ENCODE assay signal across 1 cellular context in the genomic region with DNA sequence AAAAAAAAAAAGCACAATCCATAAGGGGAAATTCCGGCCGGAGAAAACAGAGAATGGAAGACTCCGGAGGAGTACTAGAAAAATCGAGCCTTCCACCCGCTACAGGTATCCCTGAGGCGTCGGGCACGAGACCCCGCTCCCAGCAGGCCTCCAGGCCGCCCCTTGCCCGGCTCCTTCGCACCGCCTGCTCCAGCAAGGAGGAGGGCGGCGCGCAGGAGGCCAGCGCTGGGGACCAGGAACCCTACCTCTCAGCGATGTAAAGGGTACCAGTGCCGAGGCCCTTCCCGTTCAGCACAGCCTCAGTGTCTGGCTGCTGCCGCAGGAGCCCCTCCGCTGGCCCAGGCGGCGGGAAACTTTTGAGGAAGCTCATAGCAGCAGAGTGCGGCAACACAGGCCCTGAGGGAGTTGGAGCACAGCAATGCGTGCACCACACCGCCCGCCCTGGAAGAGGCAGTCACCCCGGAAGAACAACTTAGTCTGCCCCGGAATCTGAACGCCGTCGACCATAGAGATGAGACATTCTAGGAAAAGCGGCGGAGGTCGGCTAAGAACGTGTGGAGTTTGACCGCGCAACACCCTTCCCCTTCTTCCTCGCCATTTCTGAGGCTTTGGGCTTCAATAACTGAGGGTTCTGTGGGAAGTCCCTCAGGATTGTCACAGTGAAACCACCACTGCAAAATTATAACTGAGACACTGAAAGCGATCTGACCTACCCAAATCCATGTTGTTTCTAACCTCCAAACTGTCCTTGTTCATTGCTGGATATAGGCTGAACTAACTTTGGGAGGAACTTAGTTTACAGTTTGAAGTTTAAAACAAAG.
TF ChIP-seq lines count a peak whose summit lies in the region.

A gene with protein sequence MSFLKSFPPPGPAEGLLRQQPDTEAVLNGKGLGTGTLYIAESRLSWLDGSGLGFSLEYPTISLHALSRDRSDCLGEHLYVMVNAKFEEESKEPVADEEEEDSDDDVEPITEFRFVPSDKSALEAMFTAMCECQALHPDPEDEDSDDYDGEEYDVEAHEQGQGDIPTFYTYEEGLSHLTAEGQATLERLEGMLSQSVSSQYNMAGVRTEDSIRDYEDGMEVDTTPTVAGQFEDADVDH (minus strand): TSS at position 450 of the 821 bp plus-strand sequence. CDS start 80 bp downstream, at position 370.

TF ChIP-seq in WTC11, 78 proteins besides CTCF, POLR2A, EP300 and RAD21 (continued from another document):
- TF ChIP-seq GABPB1 (CRISPR knock-in tag; IDR thresholded peaks at IDR 0.05) = peak; percentile 82
- TF ChIP-seq, protein P1, sequence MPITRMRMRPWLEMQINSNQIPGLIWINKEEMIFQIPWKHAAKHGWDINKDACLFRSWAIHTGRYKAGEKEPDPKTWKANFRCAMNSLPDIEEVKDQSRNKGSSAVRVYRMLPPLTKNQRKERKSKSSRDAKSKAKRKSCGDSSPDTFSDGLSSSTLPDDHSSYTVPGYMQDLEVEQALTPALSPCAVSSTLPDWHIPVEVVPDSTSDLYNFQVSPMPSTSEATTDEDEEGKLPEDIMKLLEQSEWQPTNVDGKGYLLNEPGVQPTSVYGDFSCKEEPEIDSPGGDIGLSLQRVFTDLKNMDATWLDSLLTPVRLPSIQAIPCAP (CRISPR knock-in tag; IDR thresholded peaks at IDR 0.05) = no peak; the same call in 1 of the 2 replicates
- TF ChIP-seq, protein P2, sequence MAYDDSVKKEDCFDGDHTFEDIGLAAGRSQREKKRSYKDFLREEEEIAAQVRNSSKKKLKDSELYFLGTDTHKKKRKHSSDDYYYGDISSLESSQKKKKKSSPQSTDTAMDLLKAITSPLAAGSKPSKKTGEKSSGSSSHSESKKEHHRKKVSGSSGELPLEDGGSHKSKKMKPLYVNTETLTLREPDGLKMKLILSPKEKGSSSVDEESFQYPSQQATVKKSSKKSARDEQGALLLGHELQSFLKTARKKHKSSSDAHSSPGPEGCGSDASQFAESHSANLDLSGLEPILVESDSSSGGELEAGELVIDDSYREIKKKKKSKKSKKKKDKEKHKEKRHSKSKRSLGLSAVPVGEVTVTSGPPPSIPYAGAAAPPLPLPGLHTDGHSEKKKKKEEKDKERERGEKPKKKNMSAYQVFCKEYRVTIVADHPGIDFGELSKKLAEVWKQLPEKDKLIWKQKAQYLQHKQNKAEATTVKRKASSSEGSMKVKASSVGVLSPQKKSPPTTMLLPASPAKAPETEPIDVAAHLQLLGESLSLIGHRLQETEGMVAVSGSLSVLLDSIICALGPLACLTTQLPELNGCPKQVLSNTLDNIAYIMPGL (CRISPR knock-in tag; IDR thresholded peaks at IDR 0.05) = peak; percentile 57; the same call in 1 of the 2 replicates
- 0 out of 2 replicates have a peak, but pooled peaks have one; percentile 87 for TF ChIP-seq KAT7 (CRISPR knock-in tag; IDR thresholded peaks at IDR 0.05; ENCODE audit: borderline replicate concordance)
- TF ChIP-seq ZNF396 (CRISPR knock-in tag; IDR thresholded peaks at IDR 0.05; ENCODE audit: borderline replicate concordance) = no peak
- TF ChIP-seq GRHL2 (CRISPR knock-in tag; IDR thresholded peaks at IDR 0.05; ENCODE audit: insufficient replicate concordance, severe bottlenecking) = no peak
- peak; percentile 82 for TF ChIP-seq JUN (CRISPR knock-in tag; IDR thresholded peaks at IDR 0.05)
- TF ChIP-seq, protein P3, sequence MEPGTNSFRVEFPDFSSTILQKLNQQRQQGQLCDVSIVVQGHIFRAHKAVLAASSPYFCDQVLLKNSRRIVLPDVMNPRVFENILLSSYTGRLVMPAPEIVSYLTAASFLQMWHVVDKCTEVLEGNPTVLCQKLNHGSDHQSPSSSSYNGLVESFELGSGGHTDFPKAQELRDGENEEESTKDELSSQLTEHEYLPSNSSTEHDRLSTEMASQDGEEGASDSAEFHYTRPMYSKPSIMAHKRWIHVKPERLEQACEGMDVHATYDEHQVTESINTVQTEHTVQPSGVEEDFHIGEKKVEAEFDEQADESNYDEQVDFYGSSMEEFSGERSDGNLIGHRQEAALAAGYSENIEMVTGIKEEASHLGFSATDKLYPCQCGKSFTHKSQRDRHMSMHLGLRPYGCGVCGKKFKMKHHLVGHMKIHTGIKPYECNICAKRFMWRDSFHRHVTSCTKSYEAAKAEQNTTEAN (CRISPR knock-in tag; IDR thresholded peaks at IDR 0.05) = 0 out of 2 replicates have a peak, but pooled peaks have one; percentile 12
- TF ChIP-seq NFYB (CRISPR knock-in tag; conservative IDR thresholded peaks at IDR 0.05; ENCODE audit: low read depth) = no peak
- TF ChIP-seq JAZF1 (CRISPR knock-in tag; IDR thresholded peaks at IDR 0.05) = no peak
- TF ChIP-seq, protein P4, sequence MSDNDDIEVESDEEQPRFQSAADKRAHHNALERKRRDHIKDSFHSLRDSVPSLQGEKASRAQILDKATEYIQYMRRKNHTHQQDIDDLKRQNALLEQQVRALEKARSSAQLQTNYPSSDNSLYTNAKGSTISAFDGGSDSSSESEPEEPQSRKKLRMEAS (CRISPR knock-in tag; IDR thresholded peaks at IDR 0.05) = peak; percentile 89
- 0 out of 2 replicates have a peak, but pooled peaks have one; percentile 64 for TF ChIP-seq ELF4 (CRISPR knock-in tag; IDR thresholded peaks at IDR 0.05; ENCODE audit: low read depth)
- TF ChIP-seq CREM (CRISPR knock-in tag; IDR thresholded peaks at IDR 0.05) = peak; percentile 82
- TF ChIP-seq, protein P5, sequence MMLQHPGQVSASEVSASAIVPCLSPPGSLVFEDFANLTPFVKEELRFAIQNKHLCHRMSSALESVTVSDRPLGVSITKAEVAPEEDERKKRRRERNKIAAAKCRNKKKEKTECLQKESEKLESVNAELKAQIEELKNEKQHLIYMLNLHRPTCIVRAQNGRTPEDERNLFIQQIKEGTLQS (CRISPR knock-in tag; conservative IDR thresholded peaks at IDR 0.05) = no peak
- peak; percentile 96 for TF ChIP-seq NR2C2 (CRISPR knock-in tag; IDR thresholded peaks at IDR 0.05)
- TF ChIP-seq MXD4 (CRISPR knock-in tag; IDR thresholded peaks at IDR 0.05; ENCODE audit: borderline replicate concordance) = no peak
- TF ChIP-seq, protein P6, sequence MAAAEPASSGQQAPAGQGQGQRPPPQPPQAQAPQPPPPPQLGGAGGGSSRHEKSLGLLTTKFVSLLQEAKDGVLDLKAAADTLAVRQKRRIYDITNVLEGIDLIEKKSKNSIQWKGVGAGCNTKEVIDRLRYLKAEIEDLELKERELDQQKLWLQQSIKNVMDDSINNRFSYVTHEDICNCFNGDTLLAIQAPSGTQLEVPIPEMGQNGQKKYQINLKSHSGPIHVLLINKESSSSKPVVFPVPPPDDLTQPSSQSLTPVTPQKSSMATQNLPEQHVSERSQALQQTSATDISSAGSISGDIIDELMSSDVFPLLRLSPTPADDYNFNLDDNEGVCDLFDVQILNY (CRISPR knock-in tag; IDR thresholded peaks at IDR 0.05) = peak; percentile 84
- peak; percentile 65; the same call in 1 of the 2 replicates for TF ChIP-seq NFE2L1 (CRISPR knock-in tag; IDR thresholded peaks at IDR 0.05)
- TF ChIP-seq ETV6 (CRISPR knock-in tag; IDR thresholded peaks at IDR 0.05) = peak; percentile 90; the same call in 1 of the 2 replicates
- peak; percentile 78 for TF ChIP-seq TEAD1 (CRISPR knock-in tag; IDR thresholded peaks at IDR 0.05)
- TF ChIP-seq, protein P7, sequence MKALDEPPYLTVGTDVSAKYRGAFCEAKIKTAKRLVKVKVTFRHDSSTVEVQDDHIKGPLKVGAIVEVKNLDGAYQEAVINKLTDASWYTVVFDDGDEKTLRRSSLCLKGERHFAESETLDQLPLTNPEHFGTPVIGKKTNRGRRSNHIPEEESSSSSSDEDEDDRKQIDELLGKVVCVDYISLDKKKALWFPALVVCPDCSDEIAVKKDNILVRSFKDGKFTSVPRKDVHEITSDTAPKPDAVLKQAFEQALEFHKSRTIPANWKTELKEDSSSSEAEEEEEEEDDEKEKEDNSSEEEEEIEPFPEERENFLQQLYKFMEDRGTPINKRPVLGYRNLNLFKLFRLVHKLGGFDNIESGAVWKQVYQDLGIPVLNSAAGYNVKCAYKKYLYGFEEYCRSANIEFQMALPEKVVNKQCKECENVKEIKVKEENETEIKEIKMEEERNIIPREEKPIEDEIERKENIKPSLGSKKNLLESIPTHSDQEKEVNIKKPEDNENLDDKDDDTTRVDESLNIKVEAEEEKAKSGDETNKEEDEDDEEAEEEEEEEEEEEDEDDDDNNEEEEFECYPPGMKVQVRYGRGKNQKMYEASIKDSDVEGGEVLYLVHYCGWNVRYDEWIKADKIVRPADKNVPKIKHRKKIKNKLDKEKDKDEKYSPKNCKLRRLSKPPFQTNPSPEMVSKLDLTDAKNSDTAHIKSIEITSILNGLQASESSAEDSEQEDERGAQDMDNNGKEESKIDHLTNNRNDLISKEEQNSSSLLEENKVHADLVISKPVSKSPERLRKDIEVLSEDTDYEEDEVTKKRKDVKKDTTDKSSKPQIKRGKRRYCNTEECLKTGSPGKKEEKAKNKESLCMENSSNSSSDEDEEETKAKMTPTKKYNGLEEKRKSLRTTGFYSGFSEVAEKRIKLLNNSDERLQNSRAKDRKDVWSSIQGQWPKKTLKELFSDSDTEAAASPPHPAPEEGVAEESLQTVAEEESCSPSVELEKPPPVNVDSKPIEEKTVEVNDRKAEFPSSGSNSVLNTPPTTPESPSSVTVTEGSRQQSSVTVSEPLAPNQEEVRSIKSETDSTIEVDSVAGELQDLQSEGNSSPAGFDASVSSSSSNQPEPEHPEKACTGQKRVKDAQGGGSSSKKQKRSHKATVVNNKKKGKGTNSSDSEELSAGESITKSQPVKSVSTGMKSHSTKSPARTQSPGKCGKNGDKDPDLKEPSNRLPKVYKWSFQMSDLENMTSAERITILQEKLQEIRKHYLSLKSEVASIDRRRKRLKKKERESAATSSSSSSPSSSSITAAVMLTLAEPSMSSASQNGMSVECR (CRISPR knock-in tag; IDR thresholded peaks at IDR 0.05; ENCODE audit: borderline replicate concordance) = peak; percentile 79
- TF ChIP-seq, protein P8, sequence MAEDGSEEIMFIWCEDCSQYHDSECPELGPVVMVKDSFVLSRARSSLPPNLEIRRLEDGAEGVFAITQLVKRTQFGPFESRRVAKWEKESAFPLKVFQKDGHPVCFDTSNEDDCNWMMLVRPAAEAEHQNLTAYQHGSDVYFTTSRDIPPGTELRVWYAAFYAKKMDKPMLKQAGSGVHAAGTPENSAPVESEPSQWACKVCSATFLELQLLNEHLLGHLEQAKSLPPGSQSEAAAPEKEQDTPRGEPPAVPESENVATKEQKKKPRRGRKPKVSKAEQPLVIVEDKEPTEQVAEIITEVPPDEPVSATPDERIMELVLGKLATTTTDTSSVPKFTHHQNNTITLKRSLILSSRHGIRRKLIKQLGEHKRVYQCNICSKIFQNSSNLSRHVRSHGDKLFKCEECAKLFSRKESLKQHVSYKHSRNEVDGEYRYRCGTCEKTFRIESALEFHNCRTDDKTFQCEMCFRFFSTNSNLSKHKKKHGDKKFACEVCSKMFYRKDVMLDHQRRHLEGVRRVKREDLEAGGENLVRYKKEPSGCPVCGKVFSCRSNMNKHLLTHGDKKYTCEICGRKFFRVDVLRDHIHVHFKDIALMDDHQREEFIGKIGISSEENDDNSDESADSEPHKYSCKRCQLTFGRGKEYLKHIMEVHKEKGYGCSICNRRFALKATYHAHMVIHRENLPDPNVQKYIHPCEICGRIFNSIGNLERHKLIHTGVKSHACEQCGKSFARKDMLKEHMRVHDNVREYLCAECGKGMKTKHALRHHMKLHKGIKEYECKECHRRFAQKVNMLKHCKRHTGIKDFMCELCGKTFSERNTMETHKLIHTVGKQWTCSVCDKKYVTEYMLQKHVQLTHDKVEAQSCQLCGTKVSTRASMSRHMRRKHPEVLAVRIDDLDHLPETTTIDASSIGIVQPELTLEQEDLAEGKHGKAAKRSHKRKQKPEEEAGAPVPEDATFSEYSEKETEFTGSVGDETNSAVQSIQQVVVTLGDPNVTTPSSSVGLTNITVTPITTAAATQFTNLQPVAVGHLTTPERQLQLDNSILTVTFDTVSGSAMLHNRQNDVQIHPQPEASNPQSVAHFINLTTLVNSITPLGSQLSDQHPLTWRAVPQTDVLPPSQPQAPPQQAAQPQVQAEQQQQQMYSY (CRISPR knock-in tag; IDR thresholded peaks at IDR 0.05) = 0 out of 2 replicates have a peak, but pooled peaks have one; percentile 22
- TF ChIP-seq FOXP1 (CRISPR knock-in tag; IDR thresholded peaks at IDR 0.05; ENCODE audit: borderline replicate concordance) = peak; percentile 88
- TF ChIP-seq OVOL2 (CRISPR knock-in tag; IDR thresholded peaks at IDR 0.05; ENCODE audit: borderline replicate concordance) = no peak
- TF ChIP-seq NR1H2 (CRISPR knock-in tag; IDR thresholded peaks at IDR 0.05) = no peak
- TF ChIP-seq SMAD3 (CRISPR knock-in tag; IDR thresholded peaks at IDR 0.05; ENCODE audit: borderline replicate concordance) = peak; percentile 69; the same call in 1 of the 2 replicates
- TF ChIP-seq TCF7 (CRISPR knock-in tag; IDR thresholded peaks at IDR 0.05; ENCODE audit: low read depth) = 0 out of 2 replicates have a peak, but pooled peaks have one; percentile 57
- no peak for TF ChIP-seq NFATC4 (CRISPR knock-in tag; IDR thresholded peaks at IDR 0.05)
